34 cellular contexts compared by ENCODE assay signal in the genomic region with DNA sequence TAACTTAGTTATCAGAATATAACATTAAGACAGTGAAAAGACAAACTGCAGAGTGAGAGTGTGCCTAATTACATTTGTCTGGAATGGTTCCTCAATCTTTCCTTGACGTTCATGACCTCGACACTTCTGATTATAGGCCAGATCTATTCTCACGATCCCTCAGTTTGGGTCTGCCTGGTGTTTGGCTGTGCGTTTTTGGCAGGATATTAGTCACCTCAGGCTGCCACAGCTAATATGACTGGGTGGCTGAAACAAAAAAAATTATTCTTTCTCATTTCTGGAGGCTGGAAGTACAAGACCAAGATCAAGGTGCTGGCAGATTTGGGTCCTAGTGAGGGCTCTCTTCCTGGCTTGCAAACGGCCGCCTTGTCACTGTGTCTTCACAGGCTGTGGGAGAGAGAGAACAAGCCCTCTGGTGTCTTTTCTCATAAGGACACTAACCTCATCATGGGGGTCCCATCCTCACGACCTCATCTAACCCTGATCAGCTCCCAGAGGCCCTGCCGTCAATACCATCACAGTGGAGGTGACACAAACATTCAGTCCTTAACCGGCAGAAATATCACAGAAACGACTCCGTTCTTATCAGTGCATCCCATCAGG. TPM values are rescaled to one million over a fixed set of nuclear protein-coding genes. Genes with fewer than 3 reads are reported as not detected.
DNase-seq lines count a peak whose midpoint lies in the region; ATAC-seq and TF ChIP-seq lines count a peak whose summit lies in the region.
"Had no signal": no experiment of that assay in that cellular context is flagged by ENCODE, and none has a peak within 500 bp of the region (broad histone marks: within the 10 kb centered on the region; RNA-seq: fewer than 3 reads in every experiment).

No MANE protein-coding gene starts in this region.

- no peak overlapping the region for H3K4me2 ChIP-seq in DND-41 (ENCODE audit: insufficient read depth, low read length)
- H3K4me2 ChIP-seq: A549, KMS-11 had no signal

- H3K27me3 ChIP-seq in DND-41 (ENCODE audit: insufficient read depth, low read length, poor library complexity): no peaks in the 10 kb centered on the region
- H3K27me3 ChIP-seq: vagina had no signal

- no TSS peak for BruUV-seq in Calu3 (replicated peaks; lab: Mats Ljungman, UMichigan)

- H4K20me1 ChIP-seq in DND-41 (ENCODE audit: insufficient read depth, low read length): no peaks in the 10 kb centered on the region

- peak overlapping the region; percentile 68 for H3K27ac Mint-ChIP-seq in stimulated activated effector memory CD8-positive, alpha-beta T cell treated with anti-CD3 and anti-CD28 coated beads, Interleukin-12 subunit alpha, Interleukin-12 subunit beta, amount 100 ng/mL, for 72 hours
- no peak overlapping the region for H3K27ac Mint-ChIP-seq in Calu3 (ENCODE audit: unreplicated experiment)
- H3K27ac Mint-ChIP-seq: nephron progenitor cell had no signal

- peaks cover 8% of the 10 kb centered on the region for H3K36me3 Mint-ChIP-seq in stimulated activated effector memory CD8-positive, alpha-beta T cell treated with anti-CD3 and anti-CD28 coated beads, Interleukin-12 subunit alpha, Interleukin-12 subunit beta, amount 100 ng/mL, for 72 hours
- no peaks in the 10 kb centered on the region for H3K36me3 Mint-ChIP-seq in Calu3 (ENCODE audit: insufficient read depth, unreplicated experiment)
- H3K36me3 Mint-ChIP-seq: CD4-positive, alpha-beta memory T cell had no signal

- H3K9me3 ChIP-seq in DND-41 (ENCODE audit: insufficient read depth, low read length, severe bottlenecking): no peaks in the 10 kb centered on the region
- H3K9me3 ChIP-seq: A549, SJSA1, stomach, vagina had no signal

- no peak overlapping the region for H3K4me3 ChIP-seq in DND-41 (ENCODE audit: low read depth in 1 of 2, low read length in 2 of 2)
- H3K4me3 ChIP-seq: A549, coronary artery, GM12878, SJSA1, stomach, vagina had no signal

- peaks cover 58% of the 10 kb centered on the region for H3K4me1 Mint-ChIP-seq in stimulated activated effector memory CD8-positive, alpha-beta T cell treated with anti-CD3 and anti-CD28 coated beads, Interleukin-12 subunit alpha, Interleukin-12 subunit beta, amount 100 ng/mL, for 72 hours
- no peaks in the 10 kb centered on the region for H3K4me1 Mint-ChIP-seq in Calu3 (ENCODE audit: low read depth, unreplicated experiment)

- peaks cover 97% of the 10 kb centered on the region for H3K27me3 Mint-ChIP-seq in Calu3 (ENCODE audit: unreplicated experiment)

- H3K9ac ChIP-seq in DND-41 (ENCODE audit: low read depth, low read length): no peak overlapping the region
- H3K9ac ChIP-seq: KMS-11 had no signal

- no peaks in the 10 kb centered on the region for H3K36me3 ChIP-seq in DND-41 (ENCODE audit: insufficient read depth, low read length)
- H3K36me3 ChIP-seq: SJSA1, stomach, vagina had no signal

- intact Hi-C loops in Calu3 (cut with micrococcal nuclease; ENCODE audit: unreplicated experiment): no loop called here

- no peak overlapping the region for H2AFZ ChIP-seq in DND-41 (ENCODE audit: low read depth, low read length)

- H3K79me2 ChIP-seq in DND-41 (ENCODE audit: insufficient read depth, low read length): no peaks in the 10 kb centered on the region; the same call in 1 of the 2 replicates

- no peaks in the 10 kb centered on the region for H3K9me3 Mint-ChIP-seq in stimulated activated effector memory CD8-positive, alpha-beta T cell treated with anti-CD3 and anti-CD28 coated beads, Interleukin-12 subunit alpha, Interleukin-12 subunit beta, amount 100 ng/mL, for 72 hours
- peaks cover 6% of the 10 kb centered on the region for H3K9me3 Mint-ChIP-seq in Calu3 (ENCODE audit: low read depth, unreplicated experiment)
- H3K9me3 Mint-ChIP-seq: CD4-positive, alpha-beta memory T cell had no signal

- H3K27ac ChIP-seq in DND-41 (ENCODE audit: low read length): peak overlapping the region; percentile 94
- H3K27ac ChIP-seq: A549, coronary artery, epithelial cell of prostate, HL-60, KMS-11, SJSA1, stomach, vagina, VCaP had no signal

- H3K4me1 ChIP-seq in DND-41 (ENCODE audit: insufficient read depth, low read length): peaks cover 65% of the 10 kb centered on the region
- H3K4me1 ChIP-seq: A549, SJSA1, stomach had no signal

- DNase-seq in activated CD8-positive, alpha-beta memory T cell treated with anti-CD3 and anti-CD28 coated beads for 24 hours: peak; percentile 54
- no peak for DNase-seq in activated CD8-positive, alpha-beta memory T cell treated with anti-CD3 and anti-CD28 coated beads, Interleukin-2, amount 50 U/mL, for 48 hours
- no peak for DNase-seq in DND-41
- DNase-seq in RKO (ENCODE audit: low spot score): peak; percentile 5
- no peak for DNase-seq in stimulated activated effector memory CD8-positive, alpha-beta T cell treated with anti-CD3 and anti-CD28 coated beads, Interleukin-12 subunit alpha, Interleukin-12 subunit beta, amount 100 ng/mL, for 72 hours (ENCODE audit: low spot score in 2 of 2)
- no peak for DNase-seq in Calu3
- no peak for DNase-seq in NCI-H774 (lab: John Stamatoyannopoulos, UW)
- no peak for DNase-seq in SHP77 treated with DMSO at 0.1 percent for 48 hours (lab: John Stamatoyannopoulos, UW)
- DNase-seq: activated CD4-positive, alpha-beta T cell treated with anti-CD3 and anti-CD28 coated beads for 4 hours; activated gamma-delta T cell treated with Interleukin-2 at 50 U/mL for 16 hours; caudate nucleus; CD4-positive, alpha-beta memory T cell; effector CD8-positive, alpha-beta T cell; H7; hippocampal formation; NCI-H1694; NCI-H446; NCI-H748 treated with DMSO at 0.1 percent for 48 hours; nephron progenitor cell; RPMI8226; stomach; T1000 had no signal

- H3K4me3 Mint-ChIP-seq in stimulated activated effector memory CD8-positive, alpha-beta T cell treated with anti-CD3 and anti-CD28 coated beads, Interleukin-12 subunit alpha, Interleukin-12 subunit beta, amount 100 ng/mL, for 72 hours: peak overlapping the region; percentile 54
- no peak overlapping the region for H3K4me3 Mint-ChIP-seq in Calu3 (ENCODE audit: low read depth, unreplicated experiment)
- H3K4me3 Mint-ChIP-seq: CD4-positive, alpha-beta memory T cell; nephron progenitor cell had no signal

- ATAC-seq in DND-41 (ENCODE audit: insufficient read depth, low read depth): no peak
- peak; percentile 90 for ATAC-seq in stimulated activated effector memory CD8-positive, alpha-beta T cell treated with anti-CD3 and anti-CD28 coated beads, Interleukin-12 subunit alpha, Interleukin-12 subunit beta, amount 100 ng/mL, for 72 hours
- ATAC-seq: A549, GM12878 had no signal

- CTCF ChIA-PET in Calu3 (lab: Charles Lee): no interaction called here

- TF ChIP-seq CTCF in DND-41 (IDR thresholded peaks at IDR 0.05; ENCODE audit: borderline replicate concordance, extremely low read depth, low read length, poor library complexity, severe bottlenecking): no peak
- TF ChIP-seq CTCF in Calu3 (IDR thresholded peaks at IDR 0.05; ENCODE audit: unreplicated experiment): no peak

RNA-seq across cellular contexts. Expression of gene IFITM10, which starts 23.2 kb away (rescaled TPM):
- total RNA-seq in Calu3 (2022): 3.3 and 8.1 TPM in 2 replicates
- total RNA-seq: GM12878 had no signal

RNA-seq across cellular contexts. Expression of gene KRTAP5-6, which starts 30.2 kb away (rescaled TPM):
- not detected in 2 replicates for total RNA-seq in Calu3 (2022)
- total RNA-seq: CD4-positive, alpha-beta memory T cell; GM12878; H7; lung microvascular endothelial cell; mucosa of gallbladder; osteocyte; SJSA1; stomach; vagina had no signal

RNA-seq across cellular contexts. Expression of gene CTSD, which starts 36.5 kb away (rescaled TPM):
- 531 and 685 TPM in 2 replicates for total RNA-seq in Calu3 (2022)

Comparison
In these comparisons a context has a peak if more than half of its experiments do, and no peak if none do; other contexts are left out.
1. DNase-seq: peak in activated CD8-positive, alpha-beta memory T cell treated with anti-CD3 and anti-CD28 coated beads for 24 hours (single experiment) and RKO (single experiment); none in activated CD8-positive, alpha-beta memory T cell treated with anti-CD3 and anti-CD28 coated beads, Interleukin-2, amount 50 U/mL, for 48 hours (single experiment), DND-41 (single experiment), stimulated activated effector memory CD8-positive, alpha-beta T cell treated with anti-CD3 and anti-CD28 coated beads, Interleukin-12 subunit alpha, Interleukin-12 subunit beta, amount 100 ng/mL, for 72 hours (0 of 2), Calu3 (single experiment), NCI-H774 (single experiment) and SHP77 treated with DMSO at 0.1 percent for 48 hours (single experiment).